12 cellular contexts compared by ENCODE assay signal in genomic region chr19:51337861-51338562, GRCh38. TPM values are rescaled to one million over a fixed set of nuclear protein-coding genes. Genes with fewer than 3 reads are reported as not detected.
DNase-seq lines count a peak whose midpoint lies in the region; ATAC-seq, FAIRE-seq and TF ChIP-seq lines count a peak whose summit lies in the region.
"Had no signal": no experiment of that assay in that cellular context is flagged by ENCODE, and none has a peak within 500 bp of the region (broad histone marks: within the 10 kb centered on the region; RNA-seq: fewer than 3 reads in every experiment).

No MANE protein-coding gene starts in this region.

- TSS peak; percentile 65 for BruUV-seq in HCT116 (replicated peaks; lab: Mats Ljungman, UMichigan)

- POLR2A ChIA-PET in CD4-positive, alpha-beta T cell (lab: Charles Lee): no interaction called here
- POLR2A ChIA-PET in HCT116 (lab: Charles Lee): no interaction called here
- POLR2A ChIA-PET in naive thymus-derived CD8-positive, alpha-beta T cell (lab: Charles Lee): no interaction called here

- no peaks in the 10 kb centered on the region for H3K9me2 ChIP-seq in HCT116 (ENCODE audit: insufficient read depth)

- ATAC-seq in CD4-positive, alpha-beta T cell (ENCODE audit: poor library complexity): no peak
- ATAC-seq in HCT116 (no peak), pancreas (no peak)
- no peak for ATAC-seq in naive thymus-derived CD8-positive, alpha-beta T cell

- no peaks in the 10 kb centered on the region for H3K27me3 Mint-ChIP-seq in CD4-positive, alpha-beta T cell
- H3K27me3 Mint-ChIP-seq in activated naive CD8-positive, alpha-beta T cell: peaks cover 5% of the 10 kb centered on the region
- H3K27me3 Mint-ChIP-seq in naive thymus-derived CD8-positive, alpha-beta T cell: peaks cover 2 to 20% (median 5%) of the 10 kb centered on the region in 5 donors

- H3K27me3 ChIP-seq in CD4-positive, alpha-beta T cell (ENCODE audit: control insufficient read depth, insufficient read depth, low read length): no peaks in the 10 kb centered on the region
- H3K27me3 ChIP-seq in HCT116 (ENCODE audit: insufficient read depth, low read length): no peaks in the 10 kb centered on the region
- no peaks in the 10 kb centered on the region for H3K27me3 ChIP-seq in pancreas
- H3K27me3 ChIP-seq: body of pancreas, suprapubic skin had no signal

- peak overlapping the region; percentile 80 for H3K4me3 Mint-ChIP-seq in CD4-positive, alpha-beta T cell
- H3K4me3 Mint-ChIP-seq in activated naive CD8-positive, alpha-beta T cell: peak overlapping the region; percentile 95
- peak overlapping the region; percentile 75 to 92 (median 89) for H3K4me3 Mint-ChIP-seq in naive thymus-derived CD8-positive, alpha-beta T cell

- DNase-seq in CD4-positive, alpha-beta T cell: no peak
- no peak for DNase-seq in HCT116 (ENCODE audit: low read depth, low spot score)
- DNase-seq in naive thymus-derived CD8-positive, alpha-beta T cell: no peak
- DNase-seq in HCEC 1CT: no peak
- no peak for DNase-seq in putamen (ENCODE audit: low spot score)
- DNase-seq in GM19238 (ENCODE audit: insufficient read length, low spot score): no peak
- DNase-seq in pancreas: no peak

- H3K9me3 ChIP-seq in CD4-positive, alpha-beta T cell (ENCODE audit: control insufficient read depth, low read length): no peaks in the 10 kb centered on the region
- H3K9me3 ChIP-seq in HCT116 (ENCODE audit: control insufficient read depth in 1 of 2, insufficient read depth in 1 of 2, low read depth in 1 of 2, low read length in 2 of 2) (no peaks in the 10 kb centered on the region), pancreas (no peaks in the 10 kb centered on the region)
- H3K9me3 ChIP-seq: body of pancreas, suprapubic skin had no signal

- H3K4me1 ChIP-seq in HCT116 (ENCODE audit: control insufficient read depth in 1 of 2, insufficient read depth in 2 of 2, low read length in 2 of 2) (peaks cover 5 to 42% of the 10 kb centered on the region in 2 experiments; a peak in 3 of 4 replicates), pancreas (peaks cover 0 to 5% (median 5%) of the 10 kb centered on the region in 3 donors)

- no peak for TF ChIP-seq CTCF in CD4-positive, alpha-beta T cell (IDR thresholded peaks at IDR 0.05)
- TF ChIP-seq CTCF in HCT116 (IDR thresholded peaks at IDR 0.05 in 2 of 3, conservative IDR thresholded peaks at IDR 0.05 in 1 of 3; ENCODE audit: borderline replicate concordance in 1 of 3, insufficient read depth in 1 of 3, low read depth in 2 of 3, low read length in 2 of 3) (no peak), pancreas (IDR thresholded peaks at IDR 0.05) (no peak)

- no peaks in the 10 kb centered on the region for H3K36me3 Mint-ChIP-seq in CD4-positive, alpha-beta T cell (ENCODE audit: low read depth)
- H3K36me3 Mint-ChIP-seq in activated naive CD8-positive, alpha-beta T cell: no peaks in the 10 kb centered on the region
- H3K36me3 Mint-ChIP-seq in naive thymus-derived CD8-positive, alpha-beta T cell: no peaks in the 10 kb centered on the region

- no peaks in the 10 kb centered on the region for H3K9me3 Mint-ChIP-seq in CD4-positive, alpha-beta T cell
- no peaks in the 10 kb centered on the region for H3K9me3 Mint-ChIP-seq in activated naive CD8-positive, alpha-beta T cell (ENCODE audit: low read depth)
- no peaks in the 10 kb centered on the region for H3K9me3 Mint-ChIP-seq in naive thymus-derived CD8-positive, alpha-beta T cell

- no peaks in the 10 kb centered on the region for H4K20me1 ChIP-seq in HCT116 (ENCODE audit: insufficient read depth)

- H3K79me2 ChIP-seq in HCT116 (ENCODE audit: insufficient read depth, low read length): no peaks in the 10 kb centered on the region

- RAD21 ChIA-PET in HCT116 (lab: Charles Lee; ENCODE audit: low non-redundant PET in 1 of 2, low total read pairs in 2 of 2, uncharacterized antibody in 2 of 2, unreplicated experiment in 2 of 2): interaction anchor here in 1 of 2 experiments (0.6 kb wide), 1 partner anchor 73 kb away, joined by 4 read pairs; no protein-coding TSS in a partner anchor

- no peak for FAIRE-seq in pancreas (lab: Jason Lieb, UNC)

- no peak for TF ChIP-seq RAD21 in HCT116 (IDR thresholded peaks at IDR 0.05; ENCODE audit: low read depth)

- peak overlapping the region; percentile 90 for H3K4me2 ChIP-seq in HCT116 (ENCODE audit: low read length)

- no peak overlapping the region for H3K27ac ChIP-seq in CD4-positive, alpha-beta T cell (ENCODE audit: low read depth, low read length)
- H3K27ac ChIP-seq in HCT116 (ENCODE audit: low read depth, low read length): peak overlapping the region; percentile 55
- no peak overlapping the region for H3K27ac ChIP-seq in pancreas

- no peaks in the 10 kb centered on the region for H3K36me3 ChIP-seq in HCT116 (ENCODE audit: control insufficient read depth in 1 of 2, insufficient read depth in 2 of 2, low read length in 2 of 2)
- H3K36me3 ChIP-seq in pancreas: no peaks in the 10 kb centered on the region
- H3K36me3 ChIP-seq: suprapubic skin had no signal

- CTCF ChIA-PET in CD4-positive, alpha-beta T cell (lab: Charles Lee): interaction anchor here (0.9 to 2.3 kb wide), 2 partner anchors 11 to 70 kb away, joined by 4 to 6 read pairs; no protein-coding TSS in a partner anchor
- CTCF ChIA-PET in HCT116 (lab: Charles Lee): interaction anchor here (0.7 to 1.0 kb wide), 2 partner anchors 70 to 319 kb away, joined by 3 to 5 read pairs; no protein-coding TSS in a partner anchor

- no peak overlapping the region for H3K27ac Mint-ChIP-seq in CD4-positive, alpha-beta T cell
- no peak overlapping the region for H3K27ac Mint-ChIP-seq in activated naive CD8-positive, alpha-beta T cell
- H3K27ac Mint-ChIP-seq in naive thymus-derived CD8-positive, alpha-beta T cell: no peak overlapping the region

- H3K4me1 Mint-ChIP-seq in CD4-positive, alpha-beta T cell (ENCODE audit: low read depth): peaks cover 23% of the 10 kb centered on the region
- peaks cover 20% of the 10 kb centered on the region for H3K4me1 Mint-ChIP-seq in activated naive CD8-positive, alpha-beta T cell (ENCODE audit: low read depth)
- H3K4me1 Mint-ChIP-seq in naive thymus-derived CD8-positive, alpha-beta T cell: peaks cover 19 to 22% (median 21%) of the 10 kb centered on the region in 4 donors

- H3K9ac ChIP-seq in HCT116 (ENCODE audit: low read length): peak overlapping the region; percentile 70

- intact Hi-C loops in CD4-positive, alpha-beta T cell (cut with DNase I, micrococcal nuclease): loop anchor here (1.0 to 2.0 kb wide), 6 partner anchors 57 to 439 kb away; no protein-coding TSS in a partner anchor
- intact Hi-C loops in HCT116 (cut with micrococcal nuclease): no loop called here
- intact Hi-C loops in pancreas (cut with DNase I): loop anchor here in 1 of 3 donors (10.0 kb wide), 1 partner anchor 87 kb away; no protein-coding TSS in a partner anchor

- TF ChIP-seq POLR2A in HCT116 (IDR thresholded peaks at IDR 0.05; ENCODE audit: borderline replicate concordance, extremely low read depth, insufficient read depth, insufficient read length): no peak

- H3K4me3 ChIP-seq in HCT116 (replicated peaks in 1 of 2; ENCODE audit: low read depth in 1 of 2, low read length in 2 of 2): peak overlapping the region; percentile 54 to 67
- H3K4me3 ChIP-seq in pancreas: no peak overlapping the region

- H2AFZ ChIP-seq in HCT116 (ENCODE audit: low read depth, low read length, poor library complexity, severe bottlenecking): peak overlapping the region; percentile 90

- 68 to 77% methylated on average over 19 of the region's 19 CpGs for WGBS in pancreas, 2 donors

TF ChIP-seq in HCT116, 20 proteins besides CTCF, POLR2A, EP300 and RAD21 (continues in another document):
- TF ChIP-seq EGR1 (IDR thresholded peaks at IDR 0.05; ENCODE audit: low read depth): no peak
- TF ChIP-seq JUND (IDR thresholded peaks at IDR 0.05): no peak
- TF ChIP-seq ZFX (IDR thresholded peaks at IDR 0.05): no peak
- TF ChIP-seq EZH2 (IDR thresholded peaks at IDR 0.05): no peak
- no peak for TF ChIP-seq YY1 (IDR thresholded peaks at IDR 0.05; ENCODE audit: extremely low read depth, insufficient replicate concordance, low read depth, low read length)
- TF ChIP-seq FOSL1 (IDR thresholded peaks at IDR 0.05; ENCODE audit: low read depth): no peak
- no peak for TF ChIP-seq CBX3 (IDR thresholded peaks at IDR 0.05; ENCODE audit: low read depth)

RNA-seq across cellular contexts. Expression of gene VSIG10L, which starts 3.9 kb away (rescaled TPM):
- total RNA-seq in CD4-positive, alpha-beta T cell: under 1 TPM; 0.11 to 0.14 TPM
- 4.6 TPM for total RNA-seq in HCT116 (2021; ENCODE audit: unreplicated experiment)
- 2.6 and 2.9 TPM in 2 replicates for polyA plus RNA-seq in HCT116 (2012)
- total RNA-seq in naive thymus-derived CD8-positive, alpha-beta T cell: under 1 TPM; 0.11 to 0.60 TPM
- under 1 TPM in 2 of 3 donors, not detected in 1; 0.10 to 0.21 TPM for polyA plus RNA-seq in naive thymus-derived CD8-positive, alpha-beta T cell
- total RNA-seq in pancreas: 1 to 10 TPM in 1 of 6 donors, under 1 TPM in 4, not detected in 1; 0.16 to 1.1 (median 0.35) TPM
- under 1 TPM; 0.94 to 0.99 TPM for polyA plus RNA-seq in pancreas

RNA-seq across cellular contexts. Expression of gene IGLON5, which starts 26.6 kb away (rescaled TPM):
- total RNA-seq in CD4-positive, alpha-beta T cell: not detected
- not detected for total RNA-seq in HCT116 (2021; ENCODE audit: unreplicated experiment)
- 0.07 and 0.12 TPM in 2 replicates for polyA plus RNA-seq in HCT116 (2012)
- total RNA-seq in naive thymus-derived CD8-positive, alpha-beta T cell: not detected
- polyA plus RNA-seq in naive thymus-derived CD8-positive, alpha-beta T cell: not detected
- total RNA-seq in pancreas: under 1 TPM in 2 of 6 donors, not detected in 4; 0.06 to 0.09 TPM
- under 1 TPM; 0.07 to 0.08 TPM for polyA plus RNA-seq in pancreas
- total RNA-seq: body of pancreas had no signal

RNA-seq across cellular contexts. Expression of gene ETFB, which starts 28.2 kb away (rescaled TPM):
- 10 to 100 TPM; 29.7 to 30.1 TPM for total RNA-seq in CD4-positive, alpha-beta T cell
- total RNA-seq in HCT116 (2021; ENCODE audit: unreplicated experiment) (140 TPM), pancreas (10 to 100 TPM; 34.0 to 50.2 (median 45.0) TPM)
- 194 and 238 TPM in 2 replicates for polyA plus RNA-seq in HCT116 (2012)
- total RNA-seq in naive thymus-derived CD8-positive, alpha-beta T cell: 10 to 100 TPM; 46.2 to 48.1 TPM
- 100 to 1,000 TPM in 1 of 3 donors, 10 to 100 TPM in 2; 85.8 to 104 (median 91.5) TPM for polyA plus RNA-seq in naive thymus-derived CD8-positive, alpha-beta T cell
- polyA plus RNA-seq in pancreas: 10 to 100 TPM; 56.3 to 77.4 TPM

RNA-seq across cellular contexts. Expression of gene CLDND2, which starts 30.8 kb away (rescaled TPM):
- under 1 TPM; 0.60 to 0.84 TPM for total RNA-seq in CD4-positive, alpha-beta T cell
- total RNA-seq in HCT116 (2021; ENCODE audit: unreplicated experiment): 1.8 TPM
- 1.3 and 2.0 TPM in 2 replicates for polyA plus RNA-seq in HCT116 (2012)
- 1 to 10 TPM in 1 of 2 experiments, under 1 TPM in 1; 0.73 to 1.7 TPM for total RNA-seq in naive thymus-derived CD8-positive, alpha-beta T cell
- polyA plus RNA-seq in naive thymus-derived CD8-positive, alpha-beta T cell: not detected
- 1 to 10 TPM in 1 of 6 donors, under 1 TPM in 4, not detected in 1; 0.46 to 1.5 (median 0.61) TPM for total RNA-seq in pancreas
- polyA plus RNA-seq in pancreas: 1 to 10 TPM; 4.3 to 7.7 TPM
- total RNA-seq: body of pancreas, epithelial cell of proximal tubule, kidney epithelial cell, suprapubic skin had no signal

RNA-seq across cellular contexts. Expression of gene NKG7, which starts 34.4 kb away (rescaled TPM):
- total RNA-seq in CD4-positive, alpha-beta T cell: 1 to 10 TPM; 6.2 to 7.2 TPM
- total RNA-seq in HCT116 (2021; ENCODE audit: unreplicated experiment) (not detected), pancreas (1 to 10 TPM in 3 of 6 donors, under 1 TPM in 1, not detected in 2; 0.98 to 2.1 (median 1.3) TPM)
- 0.10 TPM in 1 of 2 replicates, not detected in the other for polyA plus RNA-seq in HCT116 (2012)
- 1 to 10 TPM; 3.8 to 5.6 TPM for total RNA-seq in naive thymus-derived CD8-positive, alpha-beta T cell
- 1,000 to 10,000 TPM in 1 of 3 donors, 10 to 100 TPM in 2; 41.7 to 1,629 (median 63.8) TPM for polyA plus RNA-seq in naive thymus-derived CD8-positive, alpha-beta T cell
- polyA plus RNA-seq in pancreas: under 1 TPM; 0.56 to 0.80 TPM
- total RNA-seq: body of pancreas, epithelial cell of proximal tubule, kidney epithelial cell, suprapubic skin had no signal

Comparison
In these comparisons a context has a peak if more than half of its experiments do, and no peak if none do; other contexts are left out.
1. H3K4me3 ChIP-seq: peak in HCT116 (2 of 2); none in pancreas (0 of 4).
2. Peak in every context shown above with its lines, with median percentiles within 50 percentile points of each other: H3K4me3 Mint-ChIP-seq.